In the genomic region with DNA sequence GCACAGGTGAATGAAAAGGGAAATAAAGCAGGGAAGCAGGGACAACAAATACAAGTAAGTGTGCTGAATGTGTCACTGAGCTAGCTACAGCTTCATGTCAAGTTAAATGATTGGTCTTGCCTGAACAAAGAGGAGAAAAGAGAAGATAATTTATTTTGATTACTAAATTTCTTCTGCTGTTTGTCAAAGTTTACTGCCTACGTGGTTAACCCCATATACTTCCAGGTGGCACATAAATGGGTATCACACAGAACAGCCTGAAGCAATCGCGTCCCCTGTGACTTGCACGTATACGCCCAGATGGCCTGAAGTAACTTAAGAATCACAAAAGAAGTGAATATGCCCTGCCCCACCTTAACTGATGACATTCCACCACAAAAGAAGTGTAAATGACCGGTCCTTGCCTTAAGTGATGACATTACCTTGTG, we compare ENCODE assay signal across 15 cellular contexts.
A peak's percentile ranks its signal among the peaks of the same experiment; 100 is the strongest.
DNase-seq lines count a peak whose midpoint lies in the region; ATAC-seq and TF ChIP-seq lines count a peak whose summit lies in the region.
"Had no signal": no experiment of that assay in that cellular context is flagged by ENCODE, and none has a peak within 500 bp of the region (broad histone marks: within the 10 kb centered on the region; RNA-seq: fewer than 3 reads in every experiment).

No MANE protein-coding gene starts in this region.

- H3K36me3 ChIP-seq in HUES48 (ENCODE audit: control insufficient read depth, insufficient read depth, low read length) (peaks cover 3% of the 10 kb centered on the region; the same call in 1 of the 2 replicates), mesendoderm (ENCODE audit: control insufficient read depth, insufficient read depth, low read length) (no peaks in the 10 kb centered on the region), heart right ventricle (no peaks in the 10 kb centered on the region)
- H3K36me3 ChIP-seq: BE2C, Peyer's patch had no signal

- H3K4me3 Mint-ChIP-seq in endothelial cell (ENCODE audit: unreplicated experiment) (peak overlapping the region; percentile 91), type B pancreatic cell (peak overlapping the region; percentile 80)
- H3K4me3 Mint-ChIP-seq: CD4-positive, alpha-beta memory T cell had no signal

- H3K79me2 ChIP-seq in mesendoderm (ENCODE audit: control insufficient read depth, insufficient read depth, low read length) = peaks cover 11% of the 10 kb centered on the region

- no peak overlapping the region for H3K4ac ChIP-seq in mesendoderm (ENCODE audit: low read depth, low read length)

- no peak overlapping the region for H2BK15ac ChIP-seq in mesendoderm (replicated peaks; ENCODE audit: low read depth)

- H3K27ac Mint-ChIP-seq in endothelial cell (ENCODE audit: unreplicated experiment) = no peak overlapping the region
- peak overlapping the region; percentile 72 for H3K27ac Mint-ChIP-seq in type B pancreatic cell
- H3K27ac Mint-ChIP-seq: CD4-positive, alpha-beta memory T cell had no signal

- DNase-seq in endothelial cell (ENCODE audit: low spot score) = no peak
- peak; percentile 55 for DNase-seq in mesendoderm
- no peak for DNase-seq in type B pancreatic cell (ENCODE audit: extremely low spot score, unreplicated experiment)
- no peak for DNase-seq in activated T-cell treated with anti-CD3 and anti-CD28 coated beads, Interleukin-2, amount 50 U/mL, for 48 hours
- no peak for DNase-seq in heart right ventricle
- DNase-seq: BE2C; CD4-positive, alpha-beta memory T cell; HCEC 1CT; NCI-H1694; NCI-H446 treated with DMSO at 0.1 percent for 48 hours; Peyer's patch; SHP77 had no signal

- H3K9ac ChIP-seq in HUES48 (ENCODE audit: low read depth, low read length) (peak overlapping the region; percentile 30), mesendoderm (ENCODE audit: low read length) (peak overlapping the region; percentile 51)

- no peak overlapping the region for H2AK5ac ChIP-seq in mesendoderm (ENCODE audit: low read length)

- no peak for TF ChIP-seq CTCF in endothelial cell (IDR thresholded peaks at IDR 0.05; ENCODE audit: unreplicated experiment)
- no peak for TF ChIP-seq CTCF in type B pancreatic cell (conservative IDR thresholded peaks at IDR 0.05)
- no peak for TF ChIP-seq CTCF in heart right ventricle (IDR thresholded peaks at IDR 0.05)

- peak overlapping the region; percentile 76 for H3K56ac ChIP-seq in mesendoderm (ENCODE audit: low read length)

- H3K23ac ChIP-seq in mesendoderm (ENCODE audit: low read length) = no peak overlapping the region

- H4K5ac ChIP-seq in mesendoderm (ENCODE audit: low read length) = no peak overlapping the region

- H3K4me1 Mint-ChIP-seq in endothelial cell (ENCODE audit: unreplicated experiment) (peaks cover 43% of the 10 kb centered on the region), type B pancreatic cell (ENCODE audit: unreplicated experiment) (peaks cover 5% of the 10 kb centered on the region)
- H3K4me1 Mint-ChIP-seq: CD4-positive, alpha-beta memory T cell had no signal

- no peak overlapping the region for H4K8ac ChIP-seq in mesendoderm (ENCODE audit: low read depth, low read length)

- H3K36me3 Mint-ChIP-seq in endothelial cell (ENCODE audit: low read depth, unreplicated experiment) (no peaks in the 10 kb centered on the region), type B pancreatic cell (no peaks in the 10 kb centered on the region)
- H3K36me3 Mint-ChIP-seq: CD4-positive, alpha-beta memory T cell had no signal

- peak overlapping the region; percentile 31 for H2BK5ac ChIP-seq in mesendoderm (ENCODE audit: low read length)

- no peak overlapping the region for H3K18ac ChIP-seq in mesendoderm (ENCODE audit: low read length)

- H3K9me3 Mint-ChIP-seq in endothelial cell (ENCODE audit: unreplicated experiment) (no peaks in the 10 kb centered on the region), type B pancreatic cell (peaks cover 7% of the 10 kb centered on the region)

- H3K79me1 ChIP-seq in mesendoderm (ENCODE audit: low read length) = no peaks in the 10 kb centered on the region

- H3K4me2 ChIP-seq in mesendoderm (ENCODE audit: low read length) = peak overlapping the region; percentile 26

- peak overlapping the region; percentile 90 for H3K4me3 ChIP-seq in HUES48 (ENCODE audit: low read depth, low read length)
- no peak overlapping the region for H3K4me3 ChIP-seq in mesendoderm (ENCODE audit: low read length)
- no peak overlapping the region for H3K4me3 ChIP-seq in heart right ventricle
- H3K4me3 ChIP-seq: Peyer's patch had no signal

- H3K27me3 Mint-ChIP-seq in endothelial cell (ENCODE audit: unreplicated experiment) (peaks cover 13% of the 10 kb centered on the region), type B pancreatic cell (peaks cover 52% of the 10 kb centered on the region)
- H3K27me3 Mint-ChIP-seq: CD4-positive, alpha-beta memory T cell had no signal

- WGBS in mesendoderm (ENCODE audit: extremely low coverage, insufficient coverage, low lambda C conversion rate) = no CpG with 5 or more reads among the region's 6 CpGs
- WGBS in heart right ventricle, 2 donors = 37 to 43% methylated on average over 6 of the region's 6 CpGs

- H3K27me3 ChIP-seq in HUES48 (ENCODE audit: control insufficient read depth, insufficient read depth, low read length) (no peaks in the 10 kb centered on the region), mesendoderm (ENCODE audit: insufficient read depth, low read length, poor library complexity) (no peaks in the 10 kb centered on the region), heart right ventricle (peaks cover 0 to 4% (median 0%) of the 10 kb centered on the region in 7 donors)
- H3K27me3 ChIP-seq: BE2C, Peyer's patch had no signal

- no peaks in the 10 kb centered on the region for H3K9me3 ChIP-seq in HUES48 (ENCODE audit: control insufficient read depth, insufficient read depth, low read length)
- peaks cover 0 to 4% (median 0%) of the 10 kb centered on the region in 11 donors for H3K9me3 ChIP-seq in heart right ventricle
- H3K9me3 ChIP-seq: BE2C, Peyer's patch had no signal

- intact Hi-C loops in heart right ventricle (cut with DNase I) = no loop called here

- ATAC-seq in heart right ventricle (no peak), HG03280 (IDR thresholded peaks at IDR 0.05; ENCODE audit: unreplicated experiment) (no peak)
- ATAC-seq: SK-N-SH treated with all-trans-retinoic acid at 6 μM for 48 hours had no signal

- H2BK120ac ChIP-seq in mesendoderm (ENCODE audit: low read depth, low read length) = no peak overlapping the region

- H3K27ac ChIP-seq in HUES48 (ENCODE audit: low read depth, low read length) = peak overlapping the region; percentile 81
- no peak overlapping the region for H3K27ac ChIP-seq in mesendoderm (ENCODE audit: low read depth, low read length)
- H3K27ac ChIP-seq in heart right ventricle = no peak overlapping the region
- H3K27ac ChIP-seq: Peyer's patch had no signal

- H3K4me1 ChIP-seq in HUES48 (ENCODE audit: control insufficient read depth, insufficient read depth, low read length) (peaks cover 42% of the 10 kb centered on the region), mesendoderm (ENCODE audit: control insufficient read depth, low read depth, low read length) (peaks cover 2% of the 10 kb centered on the region), heart right ventricle (no peaks in the 10 kb centered on the region)
- H3K4me1 ChIP-seq: BE2C, Peyer's patch had no signal
